9 cellular contexts compared by ENCODE assay signal in the genomic region with DNA sequence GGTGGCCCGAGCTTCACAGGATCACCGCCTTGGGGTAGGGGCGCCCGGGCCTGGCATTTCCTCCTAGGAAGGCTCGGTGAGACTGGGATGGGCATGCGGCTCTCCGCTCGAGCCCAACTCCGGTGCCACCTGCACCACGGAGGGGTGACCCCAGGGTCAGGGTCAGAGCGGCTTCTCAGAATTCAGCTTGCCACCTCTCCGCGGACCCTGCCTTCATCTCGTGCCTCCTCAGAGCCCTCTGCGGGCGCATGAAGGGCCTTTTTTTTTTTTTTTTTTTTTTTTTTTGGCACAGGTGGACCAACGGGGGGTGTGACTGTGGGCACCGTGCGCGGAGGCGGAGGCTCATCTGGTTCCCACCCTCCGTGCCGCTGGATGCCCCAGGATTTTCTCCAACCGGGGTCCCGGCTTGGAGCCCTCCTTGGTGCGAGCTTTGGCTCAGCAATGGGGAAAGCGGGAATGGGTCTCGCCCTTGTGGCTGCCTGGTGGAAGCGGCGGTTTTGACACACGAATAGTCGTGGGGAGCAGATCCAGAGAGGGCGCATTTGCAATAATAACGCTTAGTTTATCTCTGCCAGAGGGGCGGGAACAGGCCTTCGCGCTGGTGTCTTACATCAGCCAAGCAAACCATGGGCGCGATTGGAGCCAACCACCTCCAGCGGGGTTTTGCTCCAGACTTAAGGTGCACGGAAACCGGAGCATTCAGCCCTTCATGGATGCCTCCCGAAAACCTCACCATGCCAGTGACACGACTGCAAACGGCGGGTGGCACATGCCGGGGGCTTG. TPM values are rescaled to one million over a fixed set of nuclear protein-coding genes. Genes with fewer than 3 reads are reported as not detected.
A peak's percentile ranks its signal among the peaks of the same experiment; 100 is the strongest.
DNase-seq lines count a peak whose midpoint lies in the region; ATAC-seq, FAIRE-seq and TF ChIP-seq lines count a peak whose summit lies in the region.
"Had no signal": no experiment of that assay in that cellular context is flagged by ENCODE, and none has a peak within 500 bp of the region (broad histone marks: within the 10 kb centered on the region; RNA-seq: fewer than 3 reads in every experiment).

No MANE protein-coding gene starts in this region.

- intact Hi-C loops in left ventricle myocardium superior (cut with micrococcal nuclease): no loop called here
- intact Hi-C loops in posterior cingulate gyrus (cut with DNase I): no loop called here

- no peak for TF ChIP-seq POLR2A in GM12892 (IDR thresholded peaks at IDR 0.05; ENCODE audit: low read depth, low read length)

- H3K4me3 Mint-ChIP-seq in activated T-cell treated with anti-CD3 and anti-CD28 coated beads, Interleukin-2, amount 50 U/mL, for 24 hours: no peak overlapping the region

- peaks cover 29% of the 10 kb centered on the region for H3K4me1 Mint-ChIP-seq in activated T-cell treated with anti-CD3 and anti-CD28 coated beads, Interleukin-2, amount 50 U/mL, for 24 hours (ENCODE audit: low read depth)

- H3K27me3 Mint-ChIP-seq in activated T-cell treated with anti-CD3 and anti-CD28 coated beads, Interleukin-2, amount 50 U/mL, for 24 hours: peaks cover 88% of the 10 kb centered on the region

- no peaks in the 10 kb centered on the region for H3K36me3 Mint-ChIP-seq in activated T-cell treated with anti-CD3 and anti-CD28 coated beads, Interleukin-2, amount 50 U/mL, for 24 hours (ENCODE audit: low read depth)

- FAIRE-seq in GM12892 (lab: Jason Lieb, UNC): no peak

- DNase-seq in ELR (ENCODE audit: low read depth) (peak; percentile 95), NCI-H1092 treated with DMSO at 0.1 percent for 48 hours (lab: John Stamatoyannopoulos, UW) (peak; percentile 81), left ventricle myocardium superior (peak; percentile 82), posterior cingulate gyrus (peak in 9 of 10 donors; percentile 61 to 96 (median 76)), GM12892 (ENCODE audit: insufficient read length) (no peak)
- DNase-seq in activated T-cell treated with anti-CD3 and anti-CD28 coated beads, Interleukin-2, amount 50 U/mL, for 24 hours: peak; percentile 45
- no peak for DNase-seq in effector CD8-positive, alpha-beta T cell (lab: John Stamatoyannopoulos, UW)

- H3K9me3 Mint-ChIP-seq in activated T-cell treated with anti-CD3 and anti-CD28 coated beads, Interleukin-2, amount 50 U/mL, for 24 hours: no peaks in the 10 kb centered on the region

- ATAC-seq in left ventricle myocardium superior (peak; percentile 28), GM21515 (IDR thresholded peaks at IDR 0.05; ENCODE audit: unreplicated experiment) (no peak)

- peak overlapping the region; percentile 33 for H3K27ac Mint-ChIP-seq in activated T-cell treated with anti-CD3 and anti-CD28 coated beads, Interleukin-2, amount 50 U/mL, for 24 hours
- H3K27ac Mint-ChIP-seq: stimulated activated naive CD8-positive, alpha-beta T cell treated with anti-CD3 and anti-CD28 coated beads, Interleukin-15, Interleukin-2, amounts not matched to agents 100 ng/mL and 50 ng/mL, for 24 hours had no signal

RNA-seq across cellular contexts. Expression of gene TNRC18, which starts 5.0 kb away (rescaled TPM):
- 29.5 TPM for total RNA-seq in left ventricle myocardium superior
- polyA plus RNA-seq in GM12892 (2012; ENCODE audit: missing spikeins): 8.6 TPM

Comparison
In these comparisons a context has a peak if more than half of its experiments do, and no peak if none do; other contexts are left out.
1. DNase-seq: peak in ELR (single experiment), NCI-H1092 treated with DMSO at 0.1 percent for 48 hours (single experiment), activated T-cell treated with anti-CD3 and anti-CD28 coated beads, Interleukin-2, amount 50 U/mL, for 24 hours (single experiment), left ventricle myocardium superior (single experiment) and posterior cingulate gyrus (9 of 10); none in effector CD8-positive, alpha-beta T cell (single experiment) and GM12892 (single experiment).